In genomic region chr3:12780776-12781175, GRCh38 we compare ENCODE assay signal across 22 cellular contexts. TPM values are rescaled to one million over a fixed set of nuclear protein-coding genes. Genes with fewer than 3 reads are reported as not detected.
A peak's percentile ranks its signal among the peaks of the same experiment; 100 is the strongest.
DNase-seq lines count a peak whose midpoint lies in the region; ATAC-seq, FAIRE-seq and TF ChIP-seq lines count a peak whose summit lies in the region.
"Had no signal": no experiment of that assay in that cellular context is flagged by ENCODE, and none has a peak within 500 bp of the region (broad histone marks: within the 10 kb centered on the region; RNA-seq: fewer than 3 reads in every experiment).

No MANE protein-coding gene starts in this region.

- no peak overlapping the region for H3K27ac ChIP-seq in left lung
- H3K27ac ChIP-seq: Peyer's patch had no signal

- H3K27me3 ChIP-seq in left lung, result no peaks in the 10 kb centered on the region
- H3K27me3 ChIP-seq: Peyer's patch had no signal

- peak; percentile 26 for DNase-seq in NCI-H2227 (lab: John Stamatoyannopoulos, UW; ENCODE audit: unreplicated experiment)
- peak; percentile 91 for DNase-seq in amniotic epithelial cell (ENCODE audit: low read depth)
- no peak for DNase-seq in left lung
- DNase-seq in sciatic nerve (ENCODE audit: low spot score), result no peak
- no peak for DNase-seq in NCI-H345 (lab: John Stamatoyannopoulos, UW)
- DNase-seq in kidney glomerular epithelial cell (lab: John Stamatoyannopoulos, UW), result no peak
- DNase-seq in RCC 7860 (ENCODE audit: low spot score), result no peak
- DNase-seq: ACHN; CD4-positive, CD25-positive, alpha-beta regulatory T cell; EL; H7; NCI-H1105; NCI-H187; NCI-H446 treated with DMSO at 0.1 percent for 48 hours; NCI-H82; SHP77 treated with DMSO at 0.1 percent for 48 hours had no signal

- no peak for FAIRE-seq in RCC 7860 (lab: Jason Lieb, UNC)
- FAIRE-seq: GM19239 had no signal

- no peak overlapping the region for H3K4me3 ChIP-seq in left lung
- H3K4me3 ChIP-seq: Peyer's patch had no signal

- intact Hi-C loops in left lung (cut with DNase I), result no loop called here
- intact Hi-C loops in sciatic nerve (cut with DNase I), result no loop called here

- no peaks in the 10 kb centered on the region for H3K36me3 ChIP-seq in left lung
- H3K36me3 ChIP-seq: Peyer's patch had no signal

- H3K4me1 ChIP-seq in left lung, result no peaks in the 10 kb centered on the region
- H3K4me1 ChIP-seq: Peyer's patch had no signal

- no peaks in the 10 kb centered on the region for H3K9me3 ChIP-seq in left lung
- H3K9me3 ChIP-seq: Peyer's patch had no signal

- ATAC-seq in left lung (peak; percentile 18), sciatic nerve (peak; percentile 61)
- ATAC-seq: SK-N-SH treated with all-trans-retinoic acid at 6 μM for 48 hours had no signal

- TF ChIP-seq CTCF in left lung (IDR thresholded peaks at IDR 0.05), result no peak

RNA-seq across cellular contexts. Expression of gene CAND2, which starts 15.7 kb away (rescaled TPM):
- 1 to 10 TPM; 3.7 to 7.8 TPM for total RNA-seq in left lung
- 16.8 TPM for total RNA-seq in sciatic nerve

RNA-seq across cellular contexts. Expression of gene TMEM40, which starts 21.7 kb away (rescaled TPM):
- 1 to 10 TPM in 1 of 2 donors, not detected in 1; 1.4 TPM for total RNA-seq in left lung
- total RNA-seq in sciatic nerve, result not detected
- total RNA-seq: B cell, H7, HT1080, LHCN-M2, Peyer's patch had no signal

Comparison
In these comparisons a context has a peak if more than half of its experiments do, and no peak if none do; other contexts are left out.
1. DNase-seq: peak in NCI-H2227 (single experiment) and amniotic epithelial cell (single experiment); none in left lung (0 of 2), sciatic nerve (single experiment), NCI-H345 (single experiment), kidney glomerular epithelial cell (single experiment) and RCC 7860 (single experiment).